Comparison of ENCODE assay signal across 1 cellular context in genomic region chr20:6061544-6061943, GRCh38.
TF ChIP-seq lines count a peak whose summit lies in the region.

No MANE protein-coding gene starts in this region.

TF ChIP-seq in HepG2, 621 proteins besides CTCF, POLR2A, EP300 and RAD21:
- peak; percentile 82 for TF ChIP-seq HNRNPK (IDR thresholded peaks at IDR 0.05; ENCODE audit: low read depth, low read length, poor library complexity, severe bottlenecking)
- TF ChIP-seq ATF5 (CRISPR knock-in tag; IDR thresholded peaks at IDR 0.05; ENCODE audit: low read depth) = no peak
